25 cellular contexts compared by ENCODE assay signal in genomic region chr9:99831857-99832557, GRCh38.
"Had no signal": no experiment of that assay in that cellular context is flagged by ENCODE, and none has a peak within 500 bp of the region (broad histone marks: within the 10 kb centered on the region; RNA-seq: fewer than 3 reads in every experiment).

No MANE protein-coding gene starts in this region.

- FAIRE-seq: frontal cortex had no signal

- ATAC-seq: activated naive CD4-positive, alpha-beta T cell treated with anti-CD3 and anti-CD28 coated beads, Interleukin-2, amount 50 U/mL, for 72 hours; activated T-cell treated with anti-CD3 and anti-CD28 coated beads, Interleukin-2, amount 50 U/mL, for 72 hours; esophagus mucosa; WTC11 had no signal

- DNase-seq: activated CD4-positive, alpha-beta memory T cell treated with anti-CD3 and anti-CD28 coated beads, Interleukin-2, amount 10 ng/mL, durations not matched to agents 7 days and 5 days; activated CD4-positive, alpha-beta T cell treated with anti-CD3 and anti-CD28 coated beads for 1 hour; activated CD4-positive, alpha-beta T cell treated with anti-CD3 and anti-CD28 coated beads for 4 hours; activated CD4-positive, alpha-beta T cell treated with anti-CD3 and anti-CD28 coated beads, Interleukin-2, amount 10 ng/mL, durations not matched to agents 7 days and 5 days; activated CD4-positive, alpha-beta T cell treated with anti-CD3 and anti-CD28 coated beads, Interleukin-2, amount 50 U/mL, for 4 hours; activated CD8-positive, alpha-beta memory T cell treated with anti-CD3 and anti-CD28 coated beads, Interleukin-2, amount 50 U/mL, for 48 hours; activated gamma-delta T cell; activated naive CD4-positive, alpha-beta T cell; activated naive CD4-positive, alpha-beta T cell treated with anti-CD3 and anti-CD28 coated beads, Interleukin-2, amount 10 ng/mL, durations not matched to agents 7 days and 5 days; activated naive CD8-positive, alpha-beta T cell treated with anti-CD3 and anti-CD28 coated beads, Interleukin-2, amount 10 ng/mL, durations not matched to agents 7 days and 5 days; activated T-cell treated with anti-CD3 and anti-CD28 coated beads for 4 hours; activated T-cell treated with anti-CD3 and anti-CD28 coated beads, Interleukin-2, amount 50 U/mL, for 24 hours; activated T-cell treated with anti-CD3 and anti-CD28 coated beads, Interleukin-2, amount 50 U/mL, for 72 hours; central memory CD4-positive, alpha-beta T cell; cerebellar nuclear complex; colonic mucosa; effector CD8-positive, alpha-beta T cell; endodermal cell; foreskin fibroblast; head of caudate nucleus; T-helper 2 cell had no signal
